Comparison of ENCODE assay signal across 8 cellular contexts in the genomic region with DNA sequence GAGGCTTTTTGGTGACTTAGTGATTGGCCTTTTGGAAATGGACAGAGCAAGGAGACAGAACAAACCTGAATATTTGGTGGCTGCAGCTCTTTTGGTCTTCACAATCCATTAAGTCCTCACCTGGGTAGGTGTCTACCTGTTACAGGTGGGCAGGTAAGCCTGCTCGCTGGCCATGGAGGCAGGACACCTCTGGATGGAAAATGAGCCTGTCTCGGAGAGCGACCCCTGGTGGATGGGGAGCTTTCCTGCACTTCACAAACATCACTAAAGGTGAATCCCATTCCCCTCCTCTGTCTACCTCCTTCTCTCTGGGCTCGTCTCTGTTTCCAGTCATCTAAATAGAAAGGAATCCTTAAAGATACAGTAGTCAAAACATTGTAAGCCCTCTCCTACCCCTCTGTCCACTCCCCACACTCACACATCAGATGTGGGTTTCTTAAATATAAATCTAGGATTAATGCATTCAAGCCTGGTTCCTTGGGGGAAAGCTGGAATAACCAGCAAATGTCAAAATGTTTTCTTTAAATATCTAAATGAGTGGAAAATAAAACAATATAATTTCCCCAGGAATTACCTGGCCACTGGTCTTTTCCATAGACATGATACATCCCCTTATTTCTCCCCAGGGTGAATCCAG.
A peak's percentile ranks its signal among the peaks of the same experiment; 100 is the strongest.
DNase-seq lines count a peak whose midpoint lies in the region; ATAC-seq and TF ChIP-seq lines count a peak whose summit lies in the region.

No MANE protein-coding gene starts in this region.

- TF ChIP-seq CTCF in GM13976 (IDR thresholded peaks at IDR 0.05; ENCODE audit: borderline replicate concordance, control extremely low read depth, extremely low read depth, insufficient read depth, missing control alignments), result peak; percentile 65
- TF ChIP-seq CTCF in foreskin fibroblast (IDR thresholded peaks at IDR 0.05; ENCODE audit: low read depth, low read length), result peak; percentile 70
- no peak for TF ChIP-seq CTCF in ovary (IDR thresholded peaks at IDR 0.05)

- H3K27me3 ChIP-seq in ovary, result no peaks in the 10 kb centered on the region

- in situ Hi-C loops in GM13976 (cut with MboI; ENCODE audit: low sequenced_read_pairs, unreplicated experiment), result no loop called here

- no peak for ATAC-seq in GM21737 (IDR thresholded peaks at IDR 0.05; ENCODE audit: unreplicated experiment)

- WGBS in ovary, 3 donors, result 18 to 27% (median 26%) methylated on average over 4 of the region's 4 CpGs

- H3K27ac ChIP-seq in ovary, result no peak overlapping the region

- TF ChIP-seq EP300 in ovary (IDR thresholded peaks at IDR 0.05), result no peak

- intact Hi-C loops in ovary (cut with DNase I), result no loop called here

- H3K9me3 ChIP-seq in ovary, result no peaks in the 10 kb centered on the region

- H3K4me3 ChIP-seq in foreskin fibroblast (ENCODE audit: low read depth in 1 of 2, low read length in 2 of 2) (no peak overlapping the region), ovary (no peak overlapping the region)

- H3K36me3 ChIP-seq in ovary, result no peaks in the 10 kb centered on the region

- no peaks in the 10 kb centered on the region for H3K4me1 ChIP-seq in ovary (ENCODE audit: insufficient read depth)

- DNase-seq in GM13976 (ENCODE audit: low spot score) (peak; percentile 62), NCI-H146 (lab: John Stamatoyannopoulos, UW) (peak; percentile 48), foreskin fibroblast (peak in 1 of 2 donors; percentile 25), ovary (no peak), NCI-H1694 (lab: John Stamatoyannopoulos, UW) (no peak)
- peak; percentile 73 for DNase-seq in activated CD8-positive, alpha-beta memory T cell treated with anti-CD3 and anti-CD28 coated beads for 24 hours
- DNase-seq in stimulated activated CD4-positive, alpha-beta T cell treated with anti-CD3 and anti-CD28 coated beads, Interleukin-1b, Interleukin-23, amount 100 ng/mL, for 24 hours (ENCODE audit: low read depth in 4 of 4, low spot score in 1 of 4), result peak; percentile 20 to 33 (median 28)

- no peak for TF ChIP-seq POLR2A in ovary (IDR thresholded peaks at IDR 0.05)

Comparison
In these comparisons a context has a peak if more than half of its experiments do, and no peak if none do; other contexts are left out.
1. DNase-seq: peak in GM13976 (single experiment), NCI-H146 (single experiment), activated CD8-positive, alpha-beta memory T cell treated with anti-CD3 and anti-CD28 coated beads for 24 hours (single experiment) and stimulated activated CD4-positive, alpha-beta T cell treated with anti-CD3 and anti-CD28 coated beads, Interleukin-1b, Interleukin-23, amount 100 ng/mL, for 24 hours (4 of 4); none in ovary (0 of 5) and NCI-H1694 (single experiment).
2. CTCF ChIP-seq: peak in GM13976 (single experiment) and foreskin fibroblast (single experiment); none in ovary (0 of 3).